In the genomic region with DNA sequence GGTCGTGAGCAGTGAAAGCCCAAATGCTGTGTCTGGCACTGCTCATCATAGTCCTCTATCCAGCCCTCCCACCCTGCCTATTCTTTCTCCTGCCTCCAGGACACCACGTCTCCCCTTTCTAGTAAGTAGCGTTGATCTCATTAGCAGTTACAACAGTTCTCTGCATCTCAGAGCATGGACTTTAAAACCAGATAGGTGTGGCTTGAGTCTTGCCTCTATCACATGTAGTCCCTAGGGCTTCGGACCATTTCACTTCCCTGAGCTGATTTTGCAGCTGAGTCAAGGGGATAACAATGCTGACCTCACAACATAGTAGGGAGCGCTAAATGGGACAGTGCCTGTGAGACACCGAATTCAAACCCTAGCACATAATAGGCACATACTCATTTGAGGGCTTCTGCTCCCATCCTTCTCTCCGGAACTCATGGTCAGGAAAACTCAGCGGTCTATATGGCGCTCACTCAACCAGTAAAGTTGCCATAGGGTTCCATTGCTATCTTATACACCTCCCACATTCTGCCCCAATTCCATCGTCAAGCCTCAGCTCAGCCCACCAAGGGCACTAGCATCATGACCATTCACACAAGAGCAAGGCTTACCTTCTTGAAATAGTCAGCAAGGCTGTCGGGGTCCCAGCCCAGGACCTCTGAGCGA, we compare ENCODE assay signal across 8 cellular contexts. TPM values are rescaled to one million over a fixed set of nuclear protein-coding genes. Genes with fewer than 3 reads are reported as not detected.
DNase-seq lines count a peak whose midpoint lies in the region; ATAC-seq and TF ChIP-seq lines count a peak whose summit lies in the region.

No MANE protein-coding gene starts in this region.

- H3K9me3 Mint-ChIP-seq in T-helper 2 cell treated with Interferon-gamma antibody and Interleukin-4, amounts not matched to agents 5 μg/mL and 100 μg/mL, for 36 hours: no peaks in the 10 kb centered on the region
- H3K9me3 Mint-ChIP-seq in naive thymus-derived CD4-positive, alpha-beta T cell: peaks cover 0 to 2% (median 0%) of the 10 kb centered on the region in 11 donors

- H3K27ac Mint-ChIP-seq in T-helper 2 cell treated with Interferon-gamma antibody and Interleukin-4, amounts not matched to agents 5 μg/mL and 100 μg/mL, for 36 hours: peak overlapping the region; percentile 89
- H3K27ac Mint-ChIP-seq in naive thymus-derived CD4-positive, alpha-beta T cell: peak overlapping the region; percentile 93 to 98 (median 95)

- peaks cover 10 to 35% (median 17%) of the 10 kb centered on the region in 3 experiments for H3K36me3 ChIP-seq in naive thymus-derived CD4-positive, alpha-beta T cell (ENCODE audit: control insufficient read depth in 2 of 3, insufficient read depth in 3 of 3, low read length in 3 of 3)
- H3K36me3 ChIP-seq in PC-9 (ENCODE audit: low read depth) (no peaks in the 10 kb centered on the region), hepatocyte (replicated peaks; ENCODE audit: insufficient read depth, low read depth) (no peaks in the 10 kb centered on the region), GM23248 (ENCODE audit: low read depth) (no peaks in the 10 kb centered on the region)

- H4K20me1 ChIP-seq in PC-9 (ENCODE audit: insufficient read depth): no peaks in the 10 kb centered on the region
- H4K20me1 ChIP-seq in hepatocyte (ENCODE audit: insufficient read depth, poor library complexity, severe bottlenecking): no peaks in the 10 kb centered on the region
- H4K20me1 ChIP-seq in GM23248 (ENCODE audit: insufficient read depth): no peaks in the 10 kb centered on the region

- ATAC-seq in GM18907 (IDR thresholded peaks at IDR 0.05; ENCODE audit: unreplicated experiment) (peak; percentile 57), HG02623 (IDR thresholded peaks at IDR 0.05; ENCODE audit: unreplicated experiment) (peak; percentile 39)
- peak; percentile 31 for ATAC-seq in naive thymus-derived CD4-positive, alpha-beta T cell

- no peaks in the 10 kb centered on the region for H3K27me3 ChIP-seq in naive thymus-derived CD4-positive, alpha-beta T cell (ENCODE audit: control insufficient read depth in 2 of 2, insufficient read depth in 2 of 2, low read length in 2 of 2)
- H3K27me3 ChIP-seq in PC-9 (ENCODE audit: insufficient read depth, low read depth) (peaks cover 22% of the 10 kb centered on the region), hepatocyte (peaks cover 3% of the 10 kb centered on the region), GM23248 (replicated peaks; ENCODE audit: insufficient read depth) (peaks cover 34% of the 10 kb centered on the region)

- CTCF ChIA-PET in naive thymus-derived CD4-positive, alpha-beta T cell (lab: Charles Lee): interaction anchor here (0.6 to 18.6 kb wide), 13 partner anchors 8 to 74 kb away, joined by 3 to 430 read pairs (median 4); no protein-coding TSS in a partner anchor
- CTCF ChIA-PET in PC-9 (lab: Charles Lee): no interaction called here

- no peak overlapping the region for H3K9ac ChIP-seq in GM23248

- BruUV-seq in PC-9 (replicated peaks; lab: Mats Ljungman, UMichigan): no TSS peak

- no peak for DNase-seq in T-helper 2 cell treated with Interferon-gamma antibody and Interleukin-4, amounts not matched to agents 5 μg/mL and 100 μg/mL, for 36 hours (ENCODE audit: low spot score)
- no peak for DNase-seq in naive thymus-derived CD4-positive, alpha-beta T cell
- DNase-seq in PC-9 (no peak), hepatocyte (ENCODE audit: low spot score) (no peak), GM23248 (no peak), COLO668 (lab: John Stamatoyannopoulos, UW; ENCODE audit: unreplicated experiment) (no peak)

- intact Hi-C loops in naive thymus-derived CD4-positive, alpha-beta T cell (cut with micrococcal nuclease): loop anchor here (1.0 to 2.0 kb wide), 9 partner anchors 9 to 70 kb away; no protein-coding TSS in a partner anchor
- intact Hi-C loops in PC-9 (cut with micrococcal nuclease; ENCODE audit: unreplicated experiment): no loop called here

- POLR2A ChIA-PET in naive thymus-derived CD4-positive, alpha-beta T cell (lab: Charles Lee): interaction anchor here (0.6 to 39.5 kb wide), 9 partner anchors 7 to 1902 kb away, joined by 3 to 1119 read pairs (median 31); a partner anchor contains a TSS
- POLR2A ChIA-PET in PC-9 (lab: Charles Lee; ENCODE audit: unreplicated experiment): no interaction called here

- H3K4me3 Mint-ChIP-seq in T-helper 2 cell treated with Interferon-gamma antibody and Interleukin-4, amounts not matched to agents 5 μg/mL and 100 μg/mL, for 36 hours: peak overlapping the region; percentile 100
- peak overlapping the region; percentile 92 to 100 (median 98) for H3K4me3 Mint-ChIP-seq in naive thymus-derived CD4-positive, alpha-beta T cell

- WGBS in hepatocyte (ENCODE audit: low lambda C conversion rate, missing lambda C conversion rate): 93% methylated on average over 12 of the region's 12 CpGs
- 70 to 76% methylated on average over 12 of the region's 12 CpGs for WGBS in GM23248 (ENCODE audit: low coverage in 1 of 2, low lambda C conversion rate in 2 of 2, missing lambda C conversion rate in 2 of 2), 2 experiments

- H3K36me3 Mint-ChIP-seq in T-helper 2 cell treated with Interferon-gamma antibody and Interleukin-4, amounts not matched to agents 5 μg/mL and 100 μg/mL, for 36 hours (ENCODE audit: low read depth): peaks cover 56% of the 10 kb centered on the region
- peaks cover 40 to 55% (median 53%) of the 10 kb centered on the region in 5 donors for H3K36me3 Mint-ChIP-seq in naive thymus-derived CD4-positive, alpha-beta T cell

- peaks cover 59% of the 10 kb centered on the region for H3K4me1 Mint-ChIP-seq in T-helper 2 cell treated with Interferon-gamma antibody and Interleukin-4, amounts not matched to agents 5 μg/mL and 100 μg/mL, for 36 hours (ENCODE audit: low read depth)
- H3K4me1 Mint-ChIP-seq in naive thymus-derived CD4-positive, alpha-beta T cell: peaks cover 52 to 72% (median 68%) of the 10 kb centered on the region in 7 donors

- H3K27me3 Mint-ChIP-seq in T-helper 2 cell treated with Interferon-gamma antibody and Interleukin-4, amounts not matched to agents 5 μg/mL and 100 μg/mL, for 36 hours (ENCODE audit: low read depth): no peaks in the 10 kb centered on the region
- no peaks in the 10 kb centered on the region for H3K27me3 Mint-ChIP-seq in naive thymus-derived CD4-positive, alpha-beta T cell

- H3K27ac ChIP-seq in naive thymus-derived CD4-positive, alpha-beta T cell (ENCODE audit: low read depth, low read length): peak overlapping the region; percentile 88
- H3K27ac ChIP-seq in PC-9 (no peak overlapping the region), hepatocyte (no peak overlapping the region), GM23248 (no peak overlapping the region)

- no peaks in the 10 kb centered on the region for H3K9me3 ChIP-seq in naive thymus-derived CD4-positive, alpha-beta T cell (ENCODE audit: control insufficient read depth in 2 of 3, low read length in 3 of 3)
- H3K9me3 ChIP-seq in PC-9 (ENCODE audit: insufficient read depth, low read depth) (no peaks in the 10 kb centered on the region), hepatocyte (ENCODE audit: low read depth) (no peaks in the 10 kb centered on the region), GM23248 (ENCODE audit: low read depth) (no peaks in the 10 kb centered on the region)

- H3K4me3 ChIP-seq in naive thymus-derived CD4-positive, alpha-beta T cell (ENCODE audit: low read length): peak overlapping the region; percentile 92
- no peak overlapping the region for H3K4me3 ChIP-seq in PC-9
- H3K4me3 ChIP-seq in hepatocyte: no peak overlapping the region
- no peak overlapping the region for H3K4me3 ChIP-seq in GM23248

- H3K4me1 ChIP-seq in naive thymus-derived CD4-positive, alpha-beta T cell (ENCODE audit: control insufficient read depth in 2 of 2, insufficient read depth in 2 of 2, low read length in 2 of 2): peaks cover 56% of the 10 kb centered on the region in 2 donors
- H3K4me1 ChIP-seq in PC-9 (replicated peaks; ENCODE audit: insufficient read depth) (no peaks in the 10 kb centered on the region), hepatocyte (ENCODE audit: insufficient read depth) (no peaks in the 10 kb centered on the region), GM23248 (ENCODE audit: insufficient read depth) (no peaks in the 10 kb centered on the region)

- H3K79me2 ChIP-seq in PC-9 (ENCODE audit: low read depth): no peaks in the 10 kb centered on the region
- H3K79me2 ChIP-seq in hepatocyte: no peaks in the 10 kb centered on the region
- no peaks in the 10 kb centered on the region for H3K79me2 ChIP-seq in GM23248 (ENCODE audit: insufficient read depth)

- in situ Hi-C loops in GM23248 (cut with MboI): no loop called here

- H3K4me2 ChIP-seq in PC-9 (no peak overlapping the region), hepatocyte (no peak overlapping the region), GM23248 (ENCODE audit: unreplicated experiment) (no peak overlapping the region)

- H2AFZ ChIP-seq in PC-9 (no peak overlapping the region), hepatocyte (no peak overlapping the region), GM23248 (no peak overlapping the region)

- H3F3A ChIP-seq in PC-9 (ENCODE audit: insufficient read depth, low read depth) (no peaks in the 10 kb centered on the region), GM23248 (ENCODE audit: insufficient read depth) (no peaks in the 10 kb centered on the region)

- H3K9me2 ChIP-seq in PC-9 (ENCODE audit: insufficient read depth) (no peaks in the 10 kb centered on the region; the same call in 1 of the 2 replicates), hepatocyte (replicated peaks; ENCODE audit: insufficient read depth) (no peaks in the 10 kb centered on the region), GM23248 (ENCODE audit: insufficient read depth) (no peaks in the 10 kb centered on the region)

- no peak for TF ChIP-seq CTCF in PC-9 (conservative IDR thresholded peaks at IDR 0.05)
- TF ChIP-seq CTCF in hepatocyte (IDR thresholded peaks at IDR 0.05; ENCODE audit: poor library complexity): no peak

RNA-seq across cellular contexts. Expression of a gene that starts 0.5 kb away (rescaled TPM):
- total RNA-seq in naive thymus-derived CD4-positive, alpha-beta T cell: 100 to 1,000 TPM; 291 to 414 (median 306) TPM
- polyA plus RNA-seq in naive thymus-derived CD4-positive, alpha-beta T cell: 100 to 1,000 TPM; 189 to 295 TPM
- total RNA-seq in PC-9 (2021) (not detected in 2 replicates), hepatocyte (0.60 and 0.80 TPM in 2 replicates)
- polyA plus RNA-seq in hepatocyte (0.35 TPM in 1 of 2 replicates, not detected in the other), GM23248 (2016; fragmentation: Nextera tagmentation; extraction: Ambion mirVana) (not detected in 2 replicates)
- not detected in 2 replicates for total RNA-seq in GM23248 (2014; rRNA removed; shearing (Covaris generic))

Comparison
In these comparisons a context has a peak if more than half of its experiments do, and no peak if none do; other contexts are left out.
1. RNA of a gene that starts 0.5 kb away (total RNA-seq): 291 to 414 TPM in naive thymus-derived CD4-positive, alpha-beta T cell; 0.60 to 0.80 TPM in hepatocyte, not detected in PC-9 and not detected in GM23248; every median in the first group is over 100 times any median in the second.
2. Peak in every context shown above with its lines, with median percentiles within 50 percentile points of each other: ATAC-seq.